17 cellular contexts compared by ENCODE assay signal in genomic region chr3:85760342-85760741, GRCh38.
"Had no signal": no experiment of that assay in that cellular context is flagged by ENCODE, and none has a peak within 500 bp of the region (broad histone marks: within the 10 kb centered on the region; RNA-seq: fewer than 3 reads in every experiment).

No MANE protein-coding gene starts in this region.

- H3K27me3 ChIP-seq: heart left ventricle, neutrophil, sigmoid colon, testis, tibial nerve, upper lobe of right lung, vagina had no signal

- H3K27ac ChIP-seq: heart left ventricle, neutrophil, sigmoid colon, skin epidermis, testis, tibial nerve, upper lobe of right lung, vagina had no signal

- H3K4me3 ChIP-seq: heart left ventricle, sigmoid colon, skin epidermis, testis, tibial nerve, upper lobe of right lung, vagina had no signal

- DNase-seq: dermis blood vessel endothelial cell; heart left ventricle; hippocampal formation; kidney glomerular epithelial cell; naive thymus-derived CD8-positive, alpha-beta T cell; sigmoid colon; stimulated activated CD4-positive, alpha-beta T cell treated with anti-CD3 and anti-CD28 coated beads, Interleukin-2, amount 100 ng/mL, for 24 hours; stimulated activated CD4-positive, alpha-beta T cell treated with anti-CD3 and anti-CD28 coated beads, Interleukin-4, amount 100 ng/mL, for 4 hours; stimulated activated naive B cell treated with anti-CD40 and anti-IgM and Interleukin-4, amounts not matched to agents 10 μg/mL and 1 μg/mL and 100 μg/mL, for 72 hours; stimulated activated naive CD8-positive, alpha-beta T cell treated with anti-CD3 and anti-CD28 coated beads, Interleukin-15, amount 100 ng/mL, for 72 hours; testis; upper lobe of right lung had no signal

- FAIRE-seq: islet of Langerhans had no signal

- H3K36me3 ChIP-seq: heart left ventricle, neutrophil, sigmoid colon, tibial nerve, upper lobe of right lung, vagina had no signal

- ATAC-seq: heart left ventricle; naive thymus-derived CD8-positive, alpha-beta T cell; stimulated activated naive B cell treated with anti-CD40 and anti-IgM and Interleukin-4, amounts not matched to agents 10 μg/mL and 1 μg/mL and 100 μg/mL, for 72 hours; stimulated activated naive CD8-positive, alpha-beta T cell treated with anti-CD3 and anti-CD28 coated beads, Interleukin-15, amount 100 ng/mL, for 72 hours; upper lobe of right lung had no signal

- H3K4me1 ChIP-seq: heart left ventricle, sigmoid colon, testis, tibial nerve, upper lobe of right lung, vagina had no signal

- H3K9me3 ChIP-seq: neutrophil, sigmoid colon, testis, upper lobe of right lung, vagina had no signal
